Comparison of ENCODE assay signal across 8 cellular contexts in the genomic region with DNA sequence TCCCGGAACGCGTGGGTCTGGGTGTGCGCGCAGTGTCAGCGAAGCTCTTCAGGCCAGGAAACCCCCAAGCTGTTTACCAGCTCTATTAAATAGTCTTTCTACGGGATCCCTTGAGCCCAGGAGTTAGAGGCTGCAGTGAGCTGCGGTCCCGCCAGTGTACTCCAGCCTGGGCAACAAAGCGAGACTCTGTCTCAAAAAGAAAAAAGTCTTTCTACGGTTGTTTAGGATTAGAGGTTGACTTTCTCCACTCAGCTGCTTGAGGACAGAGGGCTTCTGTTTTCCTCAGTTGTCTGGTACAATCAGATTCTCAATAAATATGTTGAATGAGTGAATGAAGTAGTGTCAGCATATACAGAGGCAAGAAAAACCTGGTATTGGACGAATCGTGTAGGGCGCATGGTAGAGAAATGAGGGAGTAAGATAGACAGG. TPM values are rescaled to one million over a fixed set of nuclear protein-coding genes. Genes with fewer than 3 reads are reported as not detected.
DNase-seq lines count a peak whose midpoint lies in the region; ATAC-seq, FAIRE-seq and TF ChIP-seq lines count a peak whose summit lies in the region.

No MANE protein-coding gene starts in this region.

- H3K4me3 ChIP-seq in DOHH2 (ENCODE audit: low read length) (peak overlapping the region; percentile 99), RWPE2 (ENCODE audit: severe bottlenecking) (peak overlapping the region; percentile 91), esophagus squamous epithelium (peak overlapping the region; percentile 64 to 98 (median 86))

- peaks cover 38% of the 10 kb centered on the region for H3K79me2 ChIP-seq in DOHH2 (ENCODE audit: control insufficient read depth, low read length)

- H3K9me2 ChIP-seq in DOHH2 (replicated peaks; ENCODE audit: control insufficient read depth, low read length) = no peaks in the 10 kb centered on the region

- WGBS in esophagus squamous epithelium, 2 donors = 14 to 22% methylated on average over 5 of the region's 14 CpGs

- H3F3A ChIP-seq in DOHH2 (ENCODE audit: control insufficient read depth, insufficient read depth) = no peaks in the 10 kb centered on the region

- peaks cover 18% of the 10 kb centered on the region for H3K4me1 ChIP-seq in DOHH2 (ENCODE audit: control insufficient read depth, low read length)
- H3K4me1 ChIP-seq in RWPE2 (ENCODE audit: insufficient read depth, poor library complexity, severe bottlenecking) = peaks cover 6% of the 10 kb centered on the region
- peaks cover 17 to 33% (median 24%) of the 10 kb centered on the region in 3 donors for H3K4me1 ChIP-seq in esophagus squamous epithelium

- DNase-seq in RWPE2 (ENCODE audit: low spot score) (no peak), esophagus squamous epithelium (lab: John Stamatoyannopoulos, UW) (no peak), pons (ENCODE audit: low spot score) (peak; percentile 15), NCI-H1092 (lab: John Stamatoyannopoulos, UW) (no peak), cortex of kidney (lab: John Stamatoyannopoulos, UW) (no peak), RCC 7860 (ENCODE audit: low spot score) (no peak)

- H3K4me2 ChIP-seq in DOHH2 (ENCODE audit: low read length) = peak overlapping the region; percentile 91

- TF ChIP-seq CTCF in DOHH2 (IDR thresholded peaks at IDR 0.05; ENCODE audit: low read depth, low read length, poor library complexity, severe bottlenecking) (no peak), RWPE2 (IDR thresholded peaks at IDR 0.05; ENCODE audit: poor library complexity, severe bottlenecking) (no peak), esophagus squamous epithelium (IDR thresholded peaks at IDR 0.05) (no peak)

- ATAC-seq in RWPE2 (ENCODE audit: low read depth) (no peak), HG03521 (IDR thresholded peaks at IDR 0.05; ENCODE audit: unreplicated experiment) (no peak)

- FAIRE-seq in RCC 7860 (lab: Jason Lieb, UNC) = no peak

- intact Hi-C loops in esophagus squamous epithelium (cut with DNase I) = no loop called here

- H3K9me3 ChIP-seq in DOHH2 (ENCODE audit: control insufficient read depth, insufficient read depth, low read length) = no peaks in the 10 kb centered on the region
- H3K9me3 ChIP-seq in RWPE2 (ENCODE audit: severe bottlenecking) = no peaks in the 10 kb centered on the region
- H3K9me3 ChIP-seq in esophagus squamous epithelium = no peaks in the 10 kb centered on the region

- peaks cover 12% of the 10 kb centered on the region; the same call in 1 of the 2 replicates for H4K20me1 ChIP-seq in DOHH2 (ENCODE audit: control insufficient read depth, insufficient read depth, low read depth, low read length)

- no peak for TF ChIP-seq POLR2A in esophagus squamous epithelium (IDR thresholded peaks at IDR 0.05)

- H3K27ac ChIP-seq in DOHH2 (ENCODE audit: low read depth, low read length) (no peak overlapping the region), RWPE2 (ENCODE audit: poor library complexity, severe bottlenecking) (peak overlapping the region; percentile 45), esophagus squamous epithelium (peak overlapping the region; percentile 86 to 95 (median 94))

- no peaks in the 10 kb centered on the region for H3K27me3 ChIP-seq in DOHH2 (ENCODE audit: control insufficient read depth, low read length)
- no peaks in the 10 kb centered on the region for H3K27me3 ChIP-seq in RWPE2 (ENCODE audit: insufficient read depth, poor library complexity, severe bottlenecking)
- H3K27me3 ChIP-seq in esophagus squamous epithelium = no peaks in the 10 kb centered on the region

- H3K36me3 ChIP-seq in DOHH2 (ENCODE audit: control insufficient read depth, low read length) (peaks cover 43% of the 10 kb centered on the region), RWPE2 (ENCODE audit: low read depth) (peaks cover 36% of the 10 kb centered on the region), esophagus squamous epithelium (peaks cover 28 to 35% (median 31%) of the 10 kb centered on the region in 3 donors)

RNA-seq across cellular contexts. Expression of gene SART1, which starts 0.6 kb away (rescaled TPM):
- total RNA-seq in esophagus squamous epithelium = 10 to 100 TPM; 27.6 to 35.0 (median 33.1) TPM

RNA-seq across cellular contexts. Expression of gene TSGA10IP, which starts 16.9 kb away (rescaled TPM):
- total RNA-seq in esophagus squamous epithelium = not detected

RNA-seq across cellular contexts. Expression of gene EIF1AD, which starts 39.8 kb away (rescaled TPM):
- 10 to 100 TPM; 24.7 to 43.2 (median 30.0) TPM for total RNA-seq in esophagus squamous epithelium

RNA-seq across cellular contexts. Expression of gene BANF1, which starts 40.2 kb away (rescaled TPM):
- total RNA-seq in esophagus squamous epithelium = 10 to 100 TPM; 29.1 to 52.3 (median 41.9) TPM

RNA-seq across cellular contexts. Expression of gene DRAP1, which starts 42.9 kb away (rescaled TPM):
- total RNA-seq in esophagus squamous epithelium = 100 to 1,000 TPM in 1 of 4 donors, 10 to 100 TPM in 3; 69.6 to 138 (median 76.8) TPM
